1 cellular context compared by ENCODE assay signal in genomic region chr12:93851245-93851665, GRCh38.
TF ChIP-seq lines count a peak whose summit lies in the region.

No MANE protein-coding gene starts in this region.

TF ChIP-seq in GM23338, 12 proteins besides CTCF, POLR2A, EP300 and RAD21:
- no peak for TF ChIP-seq ZNF462 (CRISPR knock-in tag; IDR thresholded peaks at IDR 0.05)
- TF ChIP-seq ETS1 (IDR thresholded peaks at IDR 0.05), result no peak
- TF ChIP-seq ZNF331 (CRISPR knock-in tag; IDR thresholded peaks at IDR 0.05; ENCODE audit: low read depth), result no peak
- no peak for TF ChIP-seq EZH2phosphoT487 (IDR thresholded peaks at IDR 0.05; ENCODE audit: unreplicated experiment)
- no peak for TF ChIP-seq EZH2 (IDR thresholded peaks at IDR 0.05; ENCODE audit: low read depth, unreplicated experiment)
- TF ChIP-seq NANOG (IDR thresholded peaks at IDR 0.05; ENCODE audit: borderline replicate concordance), result no peak
- TF ChIP-seq REST (IDR thresholded peaks at IDR 0.05; ENCODE audit: unreplicated experiment), result no peak
- TF ChIP-seq CREB1 (CRISPR knock-in tag; IDR thresholded peaks at IDR 0.05; ENCODE audit: low read depth), result no peak
- TF ChIP-seq POLR2AphosphoS5 (IDR thresholded peaks at IDR 0.05; ENCODE audit: low read depth), result no peak
- TF ChIP-seq ZNF114 (CRISPR knock-in tag; IDR thresholded peaks at IDR 0.05), result no peak
- TF ChIP-seq JUNB (IDR thresholded peaks at IDR 0.05; ENCODE audit: unreplicated experiment), result no peak
- no peak for TF ChIP-seq STAT1 (IDR thresholded peaks at IDR 0.05; ENCODE audit: unreplicated experiment)
